24 cellular contexts compared by ENCODE assay signal in genomic region chr1:52695627-52696026, GRCh38. TPM values are rescaled to one million over a fixed set of nuclear protein-coding genes. Genes with fewer than 3 reads are reported as not detected.
DNase-seq lines count a peak whose midpoint lies in the region; ATAC-seq, FAIRE-seq and TF ChIP-seq lines count a peak whose summit lies in the region.
"Had no signal": no experiment of that assay in that cellular context is flagged by ENCODE, and none has a peak within 500 bp of the region (broad histone marks: within the 10 kb centered on the region; RNA-seq: fewer than 3 reads in every experiment).

No MANE protein-coding gene starts in this region.

- no peak overlapping the region for H2AFZ ChIP-seq in Loucy (ENCODE audit: low read length)
- no peak overlapping the region for H2AFZ ChIP-seq in astrocyte (ENCODE audit: low read depth, low read length)
- H2AFZ ChIP-seq: hepatocyte had no signal

- H3K4me3 Mint-ChIP-seq in activated T-cell treated with anti-CD3 and anti-CD28 coated beads, Interleukin-2, amount 50 U/mL, for 24 hours, result peak overlapping the region; percentile 21
- H3K4me3 Mint-ChIP-seq in activated T-cell treated with anti-CD3 and anti-CD28 coated beads, Interleukin-2, amount 50 U/mL, for 4 hours, result no peak overlapping the region
- peak overlapping the region; percentile 51 for H3K4me3 Mint-ChIP-seq in astrocyte (ENCODE audit: unreplicated experiment)
- peak overlapping the region; percentile 5 for H3K4me3 Mint-ChIP-seq in stimulated activated effector memory CD8-positive, alpha-beta T cell treated with anti-CD3 and anti-CD28 coated beads, Interleukin-12 subunit alpha, Interleukin-12 subunit beta, amount 100 ng/mL, for 72 hours
- H3K4me3 Mint-ChIP-seq in nephron progenitor cell, result no peak overlapping the region

- no peak for FAIRE-seq in astrocyte (lab: Jason Lieb, UNC)
- FAIRE-seq: bronchial epithelial cell, kidney, small intestine, TTC549 had no signal

- no peak overlapping the region for H3K9ac ChIP-seq in Loucy (ENCODE audit: low read depth, low read length, poor library complexity, severe bottlenecking)
- no peak overlapping the region for H3K9ac ChIP-seq in astrocyte (ENCODE audit: low read length)

- H3K9me3 ChIP-seq in Loucy (ENCODE audit: insufficient read depth, low read depth, low read length) (no peaks in the 10 kb centered on the region), astrocyte (ENCODE audit: insufficient read depth, low read depth, low read length) (no peaks in the 10 kb centered on the region)
- H3K9me3 ChIP-seq: psoas muscle had no signal

- H3K4me2 ChIP-seq in Loucy (ENCODE audit: low read depth, low read length, poor library complexity, severe bottlenecking) (peak overlapping the region; percentile 97), astrocyte (ENCODE audit: low read length) (no peak overlapping the region)
- H3K4me2 ChIP-seq: hepatocyte had no signal

- H3K36me3 ChIP-seq in Loucy (ENCODE audit: insufficient read depth, low read length), result peaks cover 16% of the 10 kb centered on the region; the same call in 1 of the 2 replicates
- peaks cover 14% of the 10 kb centered on the region for H3K36me3 ChIP-seq in astrocyte (ENCODE audit: insufficient read depth, low read length)

- H4K20me1 ChIP-seq in Loucy (ENCODE audit: insufficient read depth, low read length, poor library complexity, severe bottlenecking) (no peaks in the 10 kb centered on the region), astrocyte (ENCODE audit: insufficient read depth, low read length) (peaks cover 13% of the 10 kb centered on the region)

- no peaks in the 10 kb centered on the region for H3K27me3 Mint-ChIP-seq in activated T-cell treated with anti-CD3 and anti-CD28 coated beads, Interleukin-2, amount 50 U/mL, for 24 hours
- no peaks in the 10 kb centered on the region for H3K27me3 Mint-ChIP-seq in activated T-cell treated with anti-CD3 and anti-CD28 coated beads, Interleukin-2, amount 50 U/mL, for 4 hours (ENCODE audit: low read depth)
- H3K27me3 Mint-ChIP-seq in astrocyte (ENCODE audit: low read depth, unreplicated experiment), result no peaks in the 10 kb centered on the region
- H3K27me3 Mint-ChIP-seq in nephron progenitor cell (ENCODE audit: low read depth, poor library complexity), result peaks cover 22% of the 10 kb centered on the region
- H3K27me3 Mint-ChIP-seq: CD8-positive, alpha-beta memory T cell had no signal

- H3K36me3 Mint-ChIP-seq in activated T-cell treated with anti-CD3 and anti-CD28 coated beads, Interleukin-2, amount 50 U/mL, for 24 hours (ENCODE audit: low read depth), result peaks cover 56% of the 10 kb centered on the region
- H3K36me3 Mint-ChIP-seq in activated T-cell treated with anti-CD3 and anti-CD28 coated beads, Interleukin-2, amount 50 U/mL, for 4 hours (ENCODE audit: insufficient read depth), result peaks cover 16% of the 10 kb centered on the region
- peaks cover 19% of the 10 kb centered on the region for H3K36me3 Mint-ChIP-seq in astrocyte (ENCODE audit: low read depth, unreplicated experiment)
- H3K36me3 Mint-ChIP-seq in stimulated activated effector memory CD8-positive, alpha-beta T cell treated with anti-CD3 and anti-CD28 coated beads, Interleukin-12 subunit alpha, Interleukin-12 subunit beta, amount 100 ng/mL, for 72 hours, result peaks cover 44% of the 10 kb centered on the region
- peaks cover 55% of the 10 kb centered on the region for H3K36me3 Mint-ChIP-seq in nephron progenitor cell (ENCODE audit: low read depth)

- no peaks in the 10 kb centered on the region for H3K9me3 Mint-ChIP-seq in activated T-cell treated with anti-CD3 and anti-CD28 coated beads, Interleukin-2, amount 50 U/mL, for 24 hours
- no peaks in the 10 kb centered on the region for H3K9me3 Mint-ChIP-seq in activated T-cell treated with anti-CD3 and anti-CD28 coated beads, Interleukin-2, amount 50 U/mL, for 4 hours
- no peaks in the 10 kb centered on the region for H3K9me3 Mint-ChIP-seq in astrocyte (ENCODE audit: unreplicated experiment)
- no peaks in the 10 kb centered on the region for H3K9me3 Mint-ChIP-seq in stimulated activated effector memory CD8-positive, alpha-beta T cell treated with anti-CD3 and anti-CD28 coated beads, Interleukin-12 subunit alpha, Interleukin-12 subunit beta, amount 100 ng/mL, for 72 hours
- peaks cover 11% of the 10 kb centered on the region for H3K9me3 Mint-ChIP-seq in nephron progenitor cell
- H3K9me3 Mint-ChIP-seq: CD8-positive, alpha-beta memory T cell had no signal

- peaks cover 10% of the 10 kb centered on the region for H3K4me1 ChIP-seq in Loucy (ENCODE audit: insufficient read depth, low read length, poor library complexity, severe bottlenecking)
- H3K4me1 ChIP-seq in astrocyte (ENCODE audit: insufficient read depth, low read length), result peaks cover 4% of the 10 kb centered on the region

- no peak overlapping the region for H3K27ac Mint-ChIP-seq in activated T-cell treated with anti-CD3 and anti-CD28 coated beads, Interleukin-2, amount 50 U/mL, for 24 hours
- H3K27ac Mint-ChIP-seq in astrocyte (ENCODE audit: unreplicated experiment), result no peak overlapping the region
- peak overlapping the region; percentile 60 for H3K27ac Mint-ChIP-seq in stimulated activated effector memory CD8-positive, alpha-beta T cell treated with anti-CD3 and anti-CD28 coated beads, Interleukin-12 subunit alpha, Interleukin-12 subunit beta, amount 100 ng/mL, for 72 hours
- H3K27ac Mint-ChIP-seq in nephron progenitor cell, result no peak overlapping the region

- no peak for TF ChIP-seq CTCF in Loucy (conservative IDR thresholded peaks at IDR 0.05; ENCODE audit: low read length)
- TF ChIP-seq CTCF in astrocyte (IDR thresholded peaks at IDR 0.05; ENCODE audit: insufficient read depth, low read depth, low read length), result no peak
- TF ChIP-seq CTCF in nephron progenitor cell (IDR thresholded peaks at IDR 0.05), result no peak

- no peaks in the 10 kb centered on the region for H3K9me2 ChIP-seq in Loucy (replicated peaks; ENCODE audit: low read depth, low read length)

- peaks cover 35% of the 10 kb centered on the region for H3K4me1 Mint-ChIP-seq in activated T-cell treated with anti-CD3 and anti-CD28 coated beads, Interleukin-2, amount 50 U/mL, for 24 hours (ENCODE audit: low read depth)
- peaks cover 22% of the 10 kb centered on the region for H3K4me1 Mint-ChIP-seq in activated T-cell treated with anti-CD3 and anti-CD28 coated beads, Interleukin-2, amount 50 U/mL, for 4 hours (ENCODE audit: low read depth)
- H3K4me1 Mint-ChIP-seq in astrocyte (ENCODE audit: low read depth, unreplicated experiment), result peaks cover 2% of the 10 kb centered on the region
- H3K4me1 Mint-ChIP-seq in stimulated activated effector memory CD8-positive, alpha-beta T cell treated with anti-CD3 and anti-CD28 coated beads, Interleukin-12 subunit alpha, Interleukin-12 subunit beta, amount 100 ng/mL, for 72 hours, result peaks cover 26% of the 10 kb centered on the region
- H3K4me1 Mint-ChIP-seq in nephron progenitor cell, result peaks cover 10% of the 10 kb centered on the region

- no peaks in the 10 kb centered on the region for H3F3A ChIP-seq in Loucy (ENCODE audit: low read depth)

- H3K27me3 ChIP-seq in Loucy (ENCODE audit: insufficient read depth, low read length, poor library complexity, severe bottlenecking), result no peaks in the 10 kb centered on the region
- no peaks in the 10 kb centered on the region for H3K27me3 ChIP-seq in astrocyte (ENCODE audit: insufficient read depth, low read length)
- H3K27me3 ChIP-seq: hepatocyte had no signal

- H3K4me3 ChIP-seq in Loucy (ENCODE audit: low read length, poor library complexity, severe bottlenecking) (peak overlapping the region; percentile 15), astrocyte (ENCODE audit: insufficient read depth, low read depth, low read length) (no peak overlapping the region)
- H3K4me3 ChIP-seq: hepatocyte, lung, psoas muscle had no signal

- H3K79me2 ChIP-seq in Loucy (ENCODE audit: insufficient read depth, low read length) (peaks cover 59% of the 10 kb centered on the region), astrocyte (ENCODE audit: insufficient read depth, low read length) (peaks cover 54% of the 10 kb centered on the region)

- no peak overlapping the region for H3K27ac ChIP-seq in astrocyte (ENCODE audit: low read depth, low read length)
- H3K27ac ChIP-seq: hepatocyte, psoas muscle had no signal

- no peak for ATAC-seq in activated T-cell treated with anti-CD3 and anti-CD28 coated beads, Interleukin-2, amount 50 U/mL, for 4 hours
- no peak for ATAC-seq in stimulated activated effector memory CD8-positive, alpha-beta T cell treated with anti-CD3 and anti-CD28 coated beads, Interleukin-12 subunit alpha, Interleukin-12 subunit beta, amount 100 ng/mL, for 72 hours
- ATAC-seq in GM21723 (IDR thresholded peaks at IDR 0.05; ENCODE audit: unreplicated experiment) (no peak), HG02938 (IDR thresholded peaks at IDR 0.05; ENCODE audit: unreplicated experiment) (no peak)
- ATAC-seq: psoas muscle, SK-N-SH treated with all-trans-retinoic acid at 6 μM for 48 hours had no signal

- DNase-seq in activated T-cell treated with anti-CD3 and anti-CD28 coated beads, Interleukin-2, amount 50 U/mL, for 24 hours, result no peak
- no peak for DNase-seq in activated T-cell treated with anti-CD3 and anti-CD28 coated beads, Interleukin-2, amount 50 U/mL, for 4 hours
- DNase-seq in astrocyte (ENCODE audit: low read depth) (no peak), nephron progenitor cell (no peak)
- DNase-seq in stimulated activated effector memory CD8-positive, alpha-beta T cell treated with anti-CD3 and anti-CD28 coated beads, Interleukin-12 subunit alpha, Interleukin-12 subunit beta, amount 100 ng/mL, for 72 hours (ENCODE audit: low spot score in 2 of 2), result no peak
- DNase-seq: activated CD4-positive, alpha-beta T cell treated with anti-CD3 and anti-CD28 coated beads for 4 hours; CD8-positive, alpha-beta memory T cell; KBM-7; kidney; MV-4-11; NCI-H2029; NK-92 treated with Interleukin-12 subunit alpha and Interleukin-12 subunit beta, amount 100 ng/mL, for 24 hours; psoas muscle; small intestine; stimulated activated CD4-positive, alpha-beta T cell treated with anti-CD3 and anti-CD28 coated beads, Interleukin-4, amount 100 ng/mL, for 24 hours; substantia nigra had no signal

RNA-seq across cellular contexts. Expression of gene COA7, which starts 2.5 kb away (rescaled TPM):
- 10 to 100 TPM; 35.3 to 45.1 (median 44.0) TPM for total RNA-seq in activated T-cell treated with anti-CD3 and anti-CD28 coated beads, Interleukin-2, amount 50 U/mL, for 4 hours
- 18.4 and 19.4 TPM in 2 replicates for total RNA-seq in astrocyte

RNA-seq across cellular contexts. Expression of gene ZYG11B, which starts 30.6 kb away (rescaled TPM):
- total RNA-seq in activated T-cell treated with anti-CD3 and anti-CD28 coated beads, Interleukin-2, amount 50 U/mL, for 4 hours, result 1 to 10 TPM; 7.7 to 9.2 (median 7.7) TPM
- total RNA-seq in astrocyte, result 20.4 and 22.1 TPM in 2 replicates

Comparison
In these comparisons a context has a peak if more than half of its experiments do, and no peak if none do; other contexts are left out.
1. H3K4me3 Mint-ChIP-seq: peak in activated T-cell treated with anti-CD3 and anti-CD28 coated beads, Interleukin-2, amount 50 U/mL, for 24 hours (single experiment), astrocyte (single experiment) and stimulated activated effector memory CD8-positive, alpha-beta T cell treated with anti-CD3 and anti-CD28 coated beads, Interleukin-12 subunit alpha, Interleukin-12 subunit beta, amount 100 ng/mL, for 72 hours (single experiment); none in activated T-cell treated with anti-CD3 and anti-CD28 coated beads, Interleukin-2, amount 50 U/mL, for 4 hours (single experiment) and nephron progenitor cell (single experiment).